ENCODE assay signal across 11 cellular contexts in genomic region chr2:187527262-187527661, GRCh38. TPM values are rescaled to one million over a fixed set of nuclear protein-coding genes. Genes with fewer than 3 reads are reported as not detected.
DNase-seq lines count a peak whose midpoint lies in the region; ATAC-seq and TF ChIP-seq lines count a peak whose summit lies in the region.
"Had no signal": no experiment of that assay in that cellular context is flagged by ENCODE, and none has a peak within 500 bp of the region (broad histone marks: within the 10 kb centered on the region; RNA-seq: fewer than 3 reads in every experiment).

No MANE protein-coding gene starts in this region.

- no peaks in the 10 kb centered on the region for H3K36me3 Mint-ChIP-seq in CD8-positive, alpha-beta T cell

- no peak for TF ChIP-seq POLR2A in gastrocnemius medialis (IDR thresholded peaks at IDR 0.05)

- intact Hi-C loops in gastrocnemius medialis (cut with DNase I; ENCODE audit: low total_unique reads) = no loop called here
- intact Hi-C loops in CD8-positive, alpha-beta T cell (cut with DNase I, micrococcal nuclease) = no loop called here

- H3K27ac Mint-ChIP-seq in CD8-positive, alpha-beta T cell = no peak overlapping the region

- H3K9me3 Mint-ChIP-seq in CD8-positive, alpha-beta T cell = no peaks in the 10 kb centered on the region

- ATAC-seq in gastrocnemius medialis (no peak), GM19023 (IDR thresholded peaks at IDR 0.05; ENCODE audit: unreplicated experiment) (no peak)
- ATAC-seq in CD8-positive, alpha-beta T cell = no peak

- in situ Hi-C loops in gastrocnemius medialis (cut with MboI; ENCODE audit: low sequenced_read_pairs in 4 of 4) = loop anchor here in 1 of 4 donors (25.0 kb wide), 1 partner anchor 1460 kb away; no protein-coding TSS in a partner anchor

- no peaks in the 10 kb centered on the region for H3K4me1 Mint-ChIP-seq in CD8-positive, alpha-beta T cell (ENCODE audit: low read depth)

- H3K27me3 Mint-ChIP-seq in CD8-positive, alpha-beta T cell (ENCODE audit: low read depth) = peaks cover 2% of the 10 kb centered on the region

- DNase-seq in GM04503 (ENCODE audit: low read depth) = peak; percentile 34
- peak; percentile 55 for DNase-seq in adipocyte (ENCODE audit: low read depth)
- peak; percentile 22 to 39 for DNase-seq in foreskin fibroblast
- DNase-seq in gastrocnemius medialis = no peak
- no peak for DNase-seq in activated CD8-positive, alpha-beta memory T cell treated with anti-CD3 and anti-CD28 coated beads, Interleukin-2, amount 50 U/mL, for 4 hours
- DNase-seq in CD8-positive, alpha-beta T cell = no peak
- no peak for DNase-seq in NCI-H2107 treated with DMSO at 0.1 percent for 48 hours (lab: John Stamatoyannopoulos, UW; ENCODE audit: unreplicated experiment)
- DNase-seq: activated naive CD4-positive, alpha-beta T cell treated with Interleukin-2 at 50 U/mL for 16 hours; DMS53; effector CD4-positive, alpha-beta T cell had no signal

- peak overlapping the region in 3 of 4 donors; percentile 1 to 33 (median 29) for H3K27ac ChIP-seq in gastrocnemius medialis
- no peak overlapping the region for H3K27ac ChIP-seq in CD8-positive, alpha-beta T cell (ENCODE audit: low read depth, low read length)

- peak overlapping the region; percentile 51 for H3K4me3 ChIP-seq in adipocyte (ENCODE audit: low read length)
- H3K4me3 ChIP-seq in foreskin fibroblast (ENCODE audit: low read depth in 1 of 2, low read length in 2 of 2) = no peak overlapping the region
- H3K4me3 ChIP-seq in gastrocnemius medialis = no peak overlapping the region
- no peak overlapping the region for H3K4me3 ChIP-seq in CD8-positive, alpha-beta T cell (ENCODE audit: low read depth, low read length)

- H3K9me3 ChIP-seq in adipocyte (ENCODE audit: control insufficient read depth, low read length) (no peaks in the 10 kb centered on the region), gastrocnemius medialis (no peaks in the 10 kb centered on the region)
- H3K9me3 ChIP-seq in CD8-positive, alpha-beta T cell (ENCODE audit: low read length) = no peaks in the 10 kb centered on the region

- H3K9ac ChIP-seq in adipocyte (ENCODE audit: low read length) = peak overlapping the region; percentile 48

- no peak overlapping the region for H3K4me3 Mint-ChIP-seq in CD8-positive, alpha-beta T cell

- POLR2A ChIA-PET in CD8-positive, alpha-beta T cell (lab: Charles Lee) = no interaction called here

- CTCF ChIA-PET in CD8-positive, alpha-beta T cell (lab: Charles Lee) = no interaction called here

- H3K4me1 ChIP-seq in adipocyte (ENCODE audit: control insufficient read depth, insufficient read depth, low read length) (peaks cover 29% of the 10 kb centered on the region), gastrocnemius medialis (peaks cover 9 to 14% of the 10 kb centered on the region in 2 donors)
- H3K4me1 ChIP-seq in CD8-positive, alpha-beta T cell (ENCODE audit: insufficient read depth, low read length) = no peaks in the 10 kb centered on the region

- H3K36me3 ChIP-seq in adipocyte (ENCODE audit: control insufficient read depth, insufficient read depth, low read length, severe bottlenecking) (peaks cover 2% of the 10 kb centered on the region), gastrocnemius medialis (peaks cover 0 to 3% of the 10 kb centered on the region in 2 donors)
- no peaks in the 10 kb centered on the region for H3K36me3 ChIP-seq in CD8-positive, alpha-beta T cell (ENCODE audit: insufficient read depth, low read length)

- TF ChIP-seq CTCF in foreskin fibroblast (IDR thresholded peaks at IDR 0.05; ENCODE audit: low read depth, low read length) = no peak
- TF ChIP-seq CTCF in gastrocnemius medialis (IDR thresholded peaks at IDR 0.05 in 4 of 5, conservative IDR thresholded peaks at IDR 0.05 in 1 of 5) = no peak
- no peak for TF ChIP-seq CTCF in CD8-positive, alpha-beta T cell (IDR thresholded peaks at IDR 0.05)

- no peaks in the 10 kb centered on the region for H3K27me3 ChIP-seq in adipocyte (replicated peaks; ENCODE audit: control insufficient read depth, insufficient read depth, low read length)
- H3K27me3 ChIP-seq in gastrocnemius medialis = no peaks in the 10 kb centered on the region
- H3K27me3 ChIP-seq in CD8-positive, alpha-beta T cell (ENCODE audit: insufficient read depth, low read length) = no peaks in the 10 kb centered on the region

RNA-seq across cellular contexts. Expression of gene TFPI, which starts 27.0 kb away (rescaled TPM):
- total RNA-seq in gastrocnemius medialis = 10 to 100 TPM; 30.7 to 91.5 (median 54.7) TPM
- total RNA-seq in CD8-positive, alpha-beta T cell = not detected

Comparison
In these comparisons a context has a peak if more than half of its experiments do, and no peak if none do; other contexts are left out.
1. DNase-seq: peak in GM04503 (single experiment), adipocyte (single experiment) and foreskin fibroblast (2 of 2); none in gastrocnemius medialis (0 of 2), activated CD8-positive, alpha-beta memory T cell treated with anti-CD3 and anti-CD28 coated beads, Interleukin-2, amount 50 U/mL, for 4 hours (single experiment), CD8-positive, alpha-beta T cell (0 of 7) and NCI-H2107 treated with DMSO at 0.1 percent for 48 hours (single experiment).
2. RNA of gene TFPI, which starts 27.0 kb away (total RNA-seq): 30.7 to 91.5 TPM in gastrocnemius medialis; not detected in CD8-positive, alpha-beta T cell; every median in the first group is over 10 times any median in the second.